1 cellular context compared by ENCODE assay signal in the genomic region with DNA sequence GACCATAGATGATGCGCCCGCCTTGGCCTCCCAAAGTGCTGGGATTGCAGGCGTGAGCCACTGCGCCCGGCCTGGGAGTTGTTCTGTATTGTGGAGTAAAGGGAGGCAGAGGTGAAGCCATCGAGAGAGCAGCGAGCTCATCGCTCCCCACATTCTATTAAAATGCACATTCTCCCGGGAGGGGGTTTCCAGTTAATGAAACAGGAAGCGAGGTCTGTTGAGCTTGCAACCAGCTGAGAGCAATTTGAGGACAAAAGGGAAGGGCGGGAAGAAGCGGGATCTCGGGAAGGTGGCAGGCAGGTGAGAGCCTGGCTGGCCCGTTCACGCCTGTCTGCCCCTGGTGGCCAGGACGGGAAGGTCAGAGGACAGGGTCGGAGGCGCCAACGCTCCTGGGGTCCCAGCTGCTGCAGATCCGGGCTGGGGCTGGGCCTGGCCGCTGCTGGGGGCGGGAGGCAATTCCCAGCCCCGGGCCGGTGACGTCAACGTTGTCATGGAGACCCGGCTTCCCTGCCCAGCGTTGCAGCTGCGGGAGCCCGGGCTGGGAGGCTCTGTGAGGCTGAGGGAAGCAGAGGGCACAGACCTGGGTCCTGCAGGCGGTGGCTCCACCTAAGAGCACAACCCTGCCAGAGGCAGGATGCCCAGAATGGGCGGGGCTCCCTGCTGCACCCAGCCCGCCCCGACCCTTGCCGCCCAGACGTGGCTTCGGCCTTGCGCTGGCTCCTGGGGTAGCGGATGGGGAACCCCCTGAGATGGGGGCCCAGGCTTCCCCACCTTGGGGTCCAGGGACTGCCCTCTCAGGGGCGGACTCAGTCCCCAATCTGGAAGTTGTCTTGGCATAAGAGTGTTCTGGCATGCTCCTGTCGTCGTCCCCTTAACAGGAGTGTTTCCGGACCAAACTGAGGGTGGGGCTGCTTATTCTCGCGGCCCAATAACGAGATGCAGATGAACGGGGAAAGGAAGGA.
TF ChIP-seq lines count a peak whose summit lies in the region.

No MANE protein-coding gene starts in this region.

TF ChIP-seq in HepG2, 621 proteins besides CTCF, POLR2A, EP300 and RAD21 (continued from another document and continues in another):
- TF ChIP-seq, protein P1, sequence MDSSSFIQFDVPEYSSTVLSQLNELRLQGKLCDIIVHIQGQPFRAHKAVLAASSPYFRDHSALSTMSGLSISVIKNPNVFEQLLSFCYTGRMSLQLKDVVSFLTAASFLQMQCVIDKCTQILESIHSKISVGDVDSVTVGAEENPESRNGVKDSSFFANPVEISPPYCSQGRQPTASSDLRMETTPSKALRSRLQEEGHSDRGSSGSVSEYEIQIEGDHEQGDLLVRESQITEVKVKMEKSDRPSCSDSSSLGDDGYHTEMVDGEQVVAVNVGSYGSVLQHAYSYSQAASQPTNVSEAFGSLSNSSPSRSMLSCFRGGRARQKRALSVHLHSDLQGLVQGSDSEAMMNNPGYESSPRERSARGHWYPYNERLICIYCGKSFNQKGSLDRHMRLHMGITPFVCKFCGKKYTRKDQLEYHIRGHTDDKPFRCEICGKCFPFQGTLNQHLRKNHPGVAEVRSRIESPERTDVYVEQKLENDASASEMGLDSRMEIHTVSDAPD (CRISPR knock-in tag; IDR thresholded peaks at IDR 0.05) = no peak
- TF ChIP-seq, protein P2, sequence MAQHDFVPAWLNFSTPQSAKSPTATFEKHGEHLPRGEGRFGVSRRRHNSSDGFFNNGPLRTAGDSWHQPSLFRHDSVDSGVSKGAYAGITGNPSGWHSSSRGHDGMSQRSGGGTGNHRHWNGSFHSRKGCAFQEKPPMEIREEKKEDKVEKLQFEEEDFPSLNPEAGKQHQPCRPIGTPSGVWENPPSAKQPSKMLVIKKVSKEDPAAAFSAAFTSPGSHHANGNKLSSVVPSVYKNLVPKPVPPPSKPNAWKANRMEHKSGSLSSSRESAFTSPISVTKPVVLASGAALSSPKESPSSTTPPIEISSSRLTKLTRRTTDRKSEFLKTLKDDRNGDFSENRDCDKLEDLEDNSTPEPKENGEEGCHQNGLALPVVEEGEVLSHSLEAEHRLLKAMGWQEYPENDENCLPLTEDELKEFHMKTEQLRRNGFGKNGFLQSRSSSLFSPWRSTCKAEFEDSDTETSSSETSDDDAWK (CRISPR knock-in tag; IDR thresholded peaks at IDR 0.05) = no peak
- TF ChIP-seq NR1H2 (CRISPR knock-in tag; IDR thresholded peaks at IDR 0.05; ENCODE audit: borderline replicate concordance, low read depth) (0 out of 2 replicates have a peak, but pooled peaks have one; percentile 49), XRCC5 (optimal IDR thresholded peaks at IDR 0.05; ENCODE audit: low read length) (peak; percentile 86), ZNF143 (CRISPR knock-in tag; IDR thresholded peaks at IDR 0.05) (no peak), HOXA3 (CRISPR knock-in tag; IDR thresholded peaks at IDR 0.05) (peak; percentile 55), KDM3A (CRISPR knock-in tag; IDR thresholded peaks at IDR 0.05; ENCODE audit: low read depth) (0 out of 2 replicates have a peak, but pooled peaks have one; percentile 44), RARA (CRISPR knock-in tag; IDR thresholded peaks at IDR 0.05) (peak; percentile 31; the same call in 1 of the 2 replicates), RFX3 (CRISPR knock-in tag; IDR thresholded peaks at IDR 0.05) (peak; percentile 75), SALL1 (CRISPR knock-in tag; IDR thresholded peaks at IDR 0.05) (peak; percentile 63; the same call in 1 of the 2 replicates), ZMYM4 (CRISPR knock-in tag; IDR thresholded peaks at IDR 0.05) (peak; percentile 32; the same call in 1 of the 2 replicates), ZNF136 (CRISPR knock-in tag; IDR thresholded peaks at IDR 0.05; ENCODE audit: low read depth) (peak; percentile 20; the same call in 1 of the 2 replicates), NR2F6 (IDR thresholded peaks at IDR 0.05) (peak; percentile 80), NR2F6 (CRISPR knock-in tag; IDR thresholded peaks at IDR 0.05) (peak; percentile 97), RFX5 (IDR thresholded peaks at IDR 0.05; ENCODE audit: low read depth, low read length) (peak; percentile 86), KDM2A (CRISPR knock-in tag; IDR thresholded peaks at IDR 0.05; ENCODE audit: borderline replicate concordance, low read depth) (peak; percentile 70; the same call in 1 of the 2 replicates), ZNF205 (CRISPR knock-in tag; IDR thresholded peaks at IDR 0.05) (no peak), ZNF446 (CRISPR knock-in tag; IDR thresholded peaks at IDR 0.05) (peak; percentile 29; the same call in 1 of the 2 replicates), ZEB1 (IDR thresholded peaks at IDR 0.05; ENCODE audit: insufficient replicate concordance, low read depth) (peak; percentile 87), PTBP1 (IDR thresholded peaks at IDR 0.05; ENCODE audit: low read depth, low read length, poor library complexity, severe bottlenecking) (no peak), ZNF451 (CRISPR knock-in tag; IDR thresholded peaks at IDR 0.05) (0 out of 2 replicates have a peak, but pooled peaks have one; percentile 14), FIP1L1 (IDR thresholded peaks at IDR 0.05; ENCODE audit: borderline replicate concordance, insufficient read depth, low read depth, low read length) (no peak), KLF16 (CRISPR knock-in tag; IDR thresholded peaks at IDR 0.05) (0 out of 4 replicates have a peak, but pooled peaks of 1 of the 2 experiments have one; percentile 22), ZNF761 (CRISPR knock-in tag; conservative IDR thresholded peaks at IDR 0.05) (no peak), CC2D1A (CRISPR knock-in tag; IDR thresholded peaks at IDR 0.05) (no peak)
- TF ChIP-seq, protein P3, sequence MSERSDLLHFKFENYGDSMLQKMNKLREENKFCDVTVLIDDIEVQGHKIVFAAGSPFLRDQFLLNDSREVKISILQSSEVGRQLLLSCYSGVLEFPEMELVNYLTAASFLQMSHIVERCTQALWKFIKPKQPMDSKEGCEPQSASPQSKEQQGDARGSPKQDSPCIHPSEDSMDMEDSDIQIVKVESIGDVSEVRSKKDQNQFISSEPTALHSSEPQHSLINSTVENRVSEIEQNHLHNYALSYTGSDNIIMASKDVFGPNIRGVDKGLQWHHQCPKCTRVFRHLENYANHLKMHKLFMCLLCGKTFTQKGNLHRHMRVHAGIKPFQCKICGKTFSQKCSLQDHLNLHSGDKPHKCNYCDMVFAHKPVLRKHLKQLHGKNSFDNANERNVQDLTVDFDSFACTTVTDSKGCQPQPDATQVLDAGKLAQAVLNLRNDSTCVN (CRISPR knock-in tag; IDR thresholded peaks at IDR 0.05; ENCODE audit: borderline replicate concordance) = peak; percentile 57; the same call in 1 of the 2 replicates
- TF ChIP-seq, protein P4, sequence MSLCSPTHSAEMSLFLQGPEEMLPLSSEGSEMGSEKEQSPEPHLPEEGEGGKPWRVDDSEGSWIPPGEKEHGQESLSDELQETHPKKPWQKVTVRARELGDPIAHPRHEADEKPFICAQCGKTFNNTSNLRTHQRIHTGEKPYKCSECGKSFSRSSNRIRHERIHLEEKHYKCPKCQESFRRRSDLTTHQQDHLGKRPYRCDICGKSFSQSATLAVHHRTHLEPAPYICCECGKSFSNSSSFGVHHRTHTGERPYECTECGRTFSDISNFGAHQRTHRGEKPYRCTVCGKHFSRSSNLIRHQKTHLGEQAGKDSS (CRISPR knock-in tag; IDR thresholded peaks at IDR 0.05; ENCODE audit: borderline replicate concordance, low read depth) = 0 out of 2 replicates have a peak, but pooled peaks have one; percentile 64
- TF ChIP-seq, protein P5, sequence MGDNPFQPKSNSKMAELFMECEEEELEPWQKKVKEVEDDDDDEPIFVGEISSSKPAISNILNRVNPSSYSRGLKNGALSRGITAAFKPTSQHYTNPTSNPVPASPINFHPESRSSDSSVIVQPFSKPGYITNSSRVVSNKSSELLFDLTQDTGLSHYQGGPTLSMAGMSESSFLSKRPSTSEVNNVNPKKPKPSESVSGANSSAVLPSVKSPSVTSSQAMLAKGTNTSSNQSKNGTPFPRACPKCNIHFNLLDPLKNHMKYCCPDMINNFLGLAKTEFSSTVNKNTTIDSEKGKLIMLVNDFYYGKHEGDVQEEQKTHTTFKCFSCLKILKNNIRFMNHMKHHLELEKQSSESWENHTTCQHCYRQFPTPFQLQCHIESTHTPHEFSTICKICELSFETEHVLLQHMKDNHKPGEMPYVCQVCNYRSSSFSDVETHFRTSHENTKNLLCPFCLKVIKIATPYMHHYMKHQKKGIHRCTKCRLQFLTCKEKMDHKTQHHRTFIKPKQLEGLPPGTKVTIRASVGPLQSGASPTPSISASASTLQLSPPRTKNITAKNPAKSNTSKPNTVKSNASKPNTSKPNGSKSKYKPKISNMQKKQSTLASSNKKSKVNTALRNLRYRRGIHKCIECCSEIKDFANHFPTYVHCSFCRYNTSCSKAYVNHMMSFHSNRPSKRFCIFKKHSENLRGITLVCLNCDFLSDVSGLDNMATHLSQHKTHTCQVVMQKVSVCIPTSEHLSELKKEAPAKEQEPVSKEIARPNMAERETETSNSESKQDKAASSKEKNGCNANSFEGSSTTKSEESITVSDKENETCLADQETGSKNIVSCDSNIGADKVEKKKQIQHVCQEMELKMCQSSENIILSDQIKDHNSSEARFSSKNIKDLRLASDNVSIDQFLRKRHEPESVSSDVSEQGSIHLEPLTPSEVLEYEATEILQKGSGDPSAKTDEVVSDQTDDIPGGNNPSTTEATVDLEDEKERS (CRISPR knock-in tag; IDR thresholded peaks at IDR 0.05) = 0 out of 2 replicates have a peak, but pooled peaks have one; percentile 10
- TF ChIP-seq, protein P6, sequence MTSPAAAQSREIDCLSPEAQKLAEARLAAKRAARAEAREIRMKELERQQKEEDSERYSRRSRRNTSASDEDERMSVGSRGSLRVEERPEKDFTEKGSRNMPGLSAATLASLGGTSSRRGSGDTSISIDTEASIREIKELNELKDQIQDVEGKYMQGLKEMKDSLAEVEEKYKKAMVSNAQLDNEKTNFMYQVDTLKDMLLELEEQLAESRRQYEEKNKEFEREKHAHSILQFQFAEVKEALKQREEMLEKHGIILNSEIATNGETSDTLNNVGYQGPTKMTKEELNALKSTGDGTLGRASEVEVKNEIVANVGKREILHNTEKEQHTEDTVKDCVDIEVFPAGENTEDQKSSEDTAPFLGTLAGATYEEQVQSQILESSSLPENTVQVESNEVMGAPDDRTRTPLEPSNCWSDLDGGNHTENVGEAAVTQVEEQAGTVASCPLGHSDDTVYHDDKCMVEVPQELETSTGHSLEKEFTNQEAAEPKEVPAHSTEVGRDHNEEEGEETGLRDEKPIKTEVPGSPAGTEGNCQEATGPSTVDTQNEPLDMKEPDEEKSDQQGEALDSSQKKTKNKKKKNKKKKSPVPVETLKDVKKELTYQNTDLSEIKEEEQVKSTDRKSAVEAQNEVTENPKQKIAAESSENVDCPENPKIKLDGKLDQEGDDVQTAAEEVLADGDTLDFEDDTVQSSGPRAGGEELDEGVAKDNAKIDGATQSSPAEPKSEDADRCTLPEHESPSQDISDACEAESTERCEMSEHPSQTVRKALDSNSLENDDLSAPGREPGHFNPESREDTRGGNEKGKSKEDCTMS (CRISPR knock-in tag; conservative IDR thresholded peaks at IDR 0.05) = no peak
- TF ChIP-seq, protein P7, sequence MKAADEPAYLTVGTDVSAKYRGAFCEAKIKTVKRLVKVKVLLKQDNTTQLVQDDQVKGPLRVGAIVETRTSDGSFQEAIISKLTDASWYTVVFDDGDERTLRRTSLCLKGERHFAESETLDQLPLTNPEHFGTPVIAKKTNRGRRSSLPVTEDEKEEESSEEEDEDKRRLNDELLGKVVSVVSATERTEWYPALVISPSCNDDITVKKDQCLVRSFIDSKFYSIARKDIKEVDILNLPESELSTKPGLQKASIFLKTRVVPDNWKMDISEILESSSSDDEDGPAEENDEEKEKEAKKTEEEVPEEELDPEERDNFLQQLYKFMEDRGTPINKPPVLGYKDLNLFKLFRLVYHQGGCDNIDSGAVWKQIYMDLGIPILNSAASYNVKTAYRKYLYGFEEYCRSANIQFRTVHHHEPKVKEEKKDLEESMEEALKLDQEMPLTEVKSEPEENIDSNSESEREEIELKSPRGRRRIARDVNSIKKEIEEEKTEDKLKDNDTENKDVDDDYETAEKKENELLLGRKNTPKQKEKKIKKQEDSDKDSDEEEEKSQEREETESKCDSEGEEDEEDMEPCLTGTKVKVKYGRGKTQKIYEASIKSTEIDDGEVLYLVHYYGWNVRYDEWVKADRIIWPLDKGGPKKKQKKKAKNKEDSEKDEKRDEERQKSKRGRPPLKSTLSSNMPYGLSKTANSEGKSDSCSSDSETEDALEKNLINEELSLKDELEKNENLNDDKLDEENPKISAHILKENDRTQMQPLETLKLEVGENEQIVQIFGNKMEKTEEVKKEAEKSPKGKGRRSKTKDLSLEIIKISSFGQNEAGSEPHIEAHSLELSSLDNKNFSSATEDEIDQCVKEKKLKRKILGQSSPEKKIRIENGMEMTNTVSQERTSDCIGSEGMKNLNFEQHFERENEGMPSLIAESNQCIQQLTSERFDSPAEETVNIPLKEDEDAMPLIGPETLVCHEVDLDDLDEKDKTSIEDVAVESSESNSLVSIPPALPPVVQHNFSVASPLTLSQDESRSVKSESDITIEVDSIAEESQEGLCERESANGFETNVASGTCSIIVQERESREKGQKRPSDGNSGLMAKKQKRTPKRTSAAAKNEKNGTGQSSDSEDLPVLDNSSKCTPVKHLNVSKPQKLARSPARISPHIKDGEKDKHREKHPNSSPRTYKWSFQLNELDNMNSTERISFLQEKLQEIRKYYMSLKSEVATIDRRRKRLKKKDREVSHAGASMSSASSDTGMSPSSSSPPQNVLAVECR (CRISPR knock-in tag; IDR thresholded peaks at IDR 0.05; ENCODE audit: borderline replicate concordance) = no peak; the same call in 1 of the 2 replicates
- TF ChIP-seq, protein P8, sequence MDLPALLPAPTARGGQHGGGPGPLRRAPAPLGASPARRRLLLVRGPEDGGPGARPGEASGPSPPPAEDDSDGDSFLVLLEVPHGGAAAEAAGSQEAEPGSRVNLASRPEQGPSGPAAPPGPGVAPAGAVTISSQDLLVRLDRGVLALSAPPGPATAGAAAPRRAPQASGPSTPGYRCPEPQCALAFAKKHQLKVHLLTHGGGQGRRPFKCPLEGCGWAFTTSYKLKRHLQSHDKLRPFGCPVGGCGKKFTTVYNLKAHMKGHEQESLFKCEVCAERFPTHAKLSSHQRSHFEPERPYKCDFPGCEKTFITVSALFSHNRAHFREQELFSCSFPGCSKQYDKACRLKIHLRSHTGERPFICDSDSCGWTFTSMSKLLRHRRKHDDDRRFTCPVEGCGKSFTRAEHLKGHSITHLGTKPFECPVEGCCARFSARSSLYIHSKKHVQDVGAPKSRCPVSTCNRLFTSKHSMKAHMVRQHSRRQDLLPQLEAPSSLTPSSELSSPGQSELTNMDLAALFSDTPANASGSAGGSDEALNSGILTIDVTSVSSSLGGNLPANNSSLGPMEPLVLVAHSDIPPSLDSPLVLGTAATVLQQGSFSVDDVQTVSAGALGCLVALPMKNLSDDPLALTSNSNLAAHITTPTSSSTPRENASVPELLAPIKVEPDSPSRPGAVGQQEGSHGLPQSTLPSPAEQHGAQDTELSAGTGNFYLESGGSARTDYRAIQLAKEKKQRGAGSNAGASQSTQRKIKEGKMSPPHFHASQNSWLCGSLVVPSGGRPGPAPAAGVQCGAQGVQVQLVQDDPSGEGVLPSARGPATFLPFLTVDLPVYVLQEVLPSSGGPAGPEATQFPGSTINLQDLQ (CRISPR knock-in tag; IDR thresholded peaks at IDR 0.05) = 0 out of 2 replicates have a peak, but pooled peaks have one; percentile 22
